ENCODE assay signal across 18 cellular contexts in the genomic region with DNA sequence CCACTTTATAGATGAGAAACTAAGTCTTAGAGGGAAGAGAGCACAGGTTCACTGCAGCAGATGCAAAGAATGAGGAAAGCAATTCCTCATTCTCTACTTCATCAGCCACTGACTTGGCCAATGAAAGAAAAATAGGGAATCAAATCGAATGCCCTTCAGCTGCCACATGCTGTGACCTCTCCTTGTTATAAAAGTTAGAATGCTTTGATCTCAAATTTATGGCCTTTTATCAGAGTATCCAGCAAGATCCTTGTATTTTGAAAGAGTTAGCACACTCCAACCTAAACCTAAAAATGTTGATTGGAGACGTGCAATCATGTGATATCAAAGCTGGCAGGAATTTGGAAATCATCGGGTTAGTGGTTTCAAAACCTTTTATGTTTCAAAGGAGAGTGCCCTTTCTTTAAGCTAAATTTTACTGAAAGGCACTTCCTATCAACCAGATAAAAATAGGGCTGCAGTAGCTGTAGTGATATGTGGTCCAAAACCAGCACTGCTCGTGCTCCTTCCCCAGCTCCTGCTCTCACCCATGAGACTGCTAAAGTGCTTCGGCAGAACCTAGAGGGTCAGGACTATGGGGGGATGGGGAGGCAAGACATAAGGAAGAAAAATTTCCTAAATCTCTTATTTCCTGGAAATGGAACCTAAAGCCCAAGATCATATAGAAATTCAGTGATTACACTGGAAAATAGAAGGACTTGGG.
"Had no signal": no experiment of that assay in that cellular context is flagged by ENCODE, and none has a peak within 500 bp of the region (broad histone marks: within the 10 kb centered on the region; RNA-seq: fewer than 3 reads in every experiment).

No MANE protein-coding gene starts in this region.

- H2AFZ ChIP-seq: parathyroid adenoma had no signal

- H3K4me1 Mint-ChIP-seq: immature natural killer cell; naive thymus-derived CD4-positive, alpha-beta T cell; stimulated activated naive B cell treated with anti-CD40 and anti-IgM and Interleukin-4, amounts not matched to agents 10 μg/mL and 1 μg/mL and 100 μg/mL, for 72 hours; stimulated activated naive CD8-positive, alpha-beta T cell treated with anti-CD3 and anti-CD28 coated beads, Interleukin-15, amount 100 ng/mL, for 72 hours had no signal

- H3K27ac ChIP-seq: colonic mucosa, foreskin keratinocyte, left ventricle myocardium inferior, parathyroid adenoma, prostate gland, right lobe of liver, thoracic aorta, transverse colon had no signal

- H3K36me3 ChIP-seq: colonic mucosa, left ventricle myocardium inferior, prostate gland, right lobe of liver, thoracic aorta, transverse colon had no signal

- H3K27me3 ChIP-seq: colonic mucosa, foreskin keratinocyte, right lobe of liver, transverse colon had no signal

- H3K9ac ChIP-seq: parathyroid adenoma had no signal

- H3K4me3 ChIP-seq: colonic mucosa, left ventricle myocardium inferior, lung, prostate gland, right lobe of liver, thoracic aorta, transverse colon had no signal

- DNase-seq: colonic mucosa; dermis blood vessel endothelial cell; erythroblast; foreskin keratinocyte; immature natural killer cell; left ventricle myocardium inferior; naive thymus-derived CD4-positive, alpha-beta T cell; nephron progenitor cell; right lobe of liver; stimulated activated CD4-positive, alpha-beta T cell treated with anti-CD3 and anti-CD28 coated beads, Interleukin-2, amount 100 ng/mL, for 24 hours; stimulated activated CD4-positive, alpha-beta T cell treated with anti-CD3 and anti-CD28 coated beads, Interleukin-4, amount 100 ng/mL, for 4 hours; stimulated activated naive B cell treated with anti-CD40 and anti-IgM and Interleukin-4, amounts not matched to agents 10 μg/mL and 1 μg/mL and 100 μg/mL, for 72 hours; stimulated activated naive CD8-positive, alpha-beta T cell treated with anti-CD3 and anti-CD28 coated beads, Interleukin-15, amount 100 ng/mL, for 72 hours; transverse colon had no signal

- H3K36me3 Mint-ChIP-seq: immature natural killer cell; stimulated activated naive B cell treated with anti-CD40 and anti-IgM and Interleukin-4, amounts not matched to agents 10 μg/mL and 1 μg/mL and 100 μg/mL, for 72 hours had no signal

- H3K4me1 ChIP-seq: colonic mucosa, foreskin keratinocyte, parathyroid adenoma, prostate gland, right lobe of liver, transverse colon had no signal

- H3K4me3 Mint-ChIP-seq: immature natural killer cell; naive thymus-derived CD4-positive, alpha-beta T cell; nephron progenitor cell; stimulated activated naive B cell treated with anti-CD40 and anti-IgM and Interleukin-4, amounts not matched to agents 10 μg/mL and 1 μg/mL and 100 μg/mL, for 72 hours; stimulated activated naive CD8-positive, alpha-beta T cell treated with anti-CD3 and anti-CD28 coated beads, Interleukin-15, amount 100 ng/mL, for 72 hours had no signal

- ATAC-seq: foreskin keratinocyte; naive thymus-derived CD4-positive, alpha-beta T cell; right lobe of liver; stimulated activated naive B cell treated with anti-CD40 and anti-IgM and Interleukin-4, amounts not matched to agents 10 μg/mL and 1 μg/mL and 100 μg/mL, for 72 hours; stimulated activated naive CD8-positive, alpha-beta T cell treated with anti-CD3 and anti-CD28 coated beads, Interleukin-15, amount 100 ng/mL, for 72 hours had no signal

- H3K27ac Mint-ChIP-seq: immature natural killer cell; naive thymus-derived CD4-positive, alpha-beta T cell; nephron progenitor cell; stimulated activated naive B cell treated with anti-CD40 and anti-IgM and Interleukin-4, amounts not matched to agents 10 μg/mL and 1 μg/mL and 100 μg/mL, for 72 hours; stimulated activated naive CD8-positive, alpha-beta T cell treated with anti-CD3 and anti-CD28 coated beads, Interleukin-15, amount 100 ng/mL, for 72 hours had no signal

- H3K79me2 ChIP-seq: parathyroid adenoma had no signal

- H3K27me3 Mint-ChIP-seq: naive thymus-derived CD4-positive, alpha-beta T cell; stimulated activated naive B cell treated with anti-CD40 and anti-IgM and Interleukin-4, amounts not matched to agents 10 μg/mL and 1 μg/mL and 100 μg/mL, for 72 hours; stimulated activated naive CD8-positive, alpha-beta T cell treated with anti-CD3 and anti-CD28 coated beads, Interleukin-15, amount 100 ng/mL, for 72 hours had no signal
